Comparison of ENCODE assay signal across 10 cellular contexts in the genomic region with DNA sequence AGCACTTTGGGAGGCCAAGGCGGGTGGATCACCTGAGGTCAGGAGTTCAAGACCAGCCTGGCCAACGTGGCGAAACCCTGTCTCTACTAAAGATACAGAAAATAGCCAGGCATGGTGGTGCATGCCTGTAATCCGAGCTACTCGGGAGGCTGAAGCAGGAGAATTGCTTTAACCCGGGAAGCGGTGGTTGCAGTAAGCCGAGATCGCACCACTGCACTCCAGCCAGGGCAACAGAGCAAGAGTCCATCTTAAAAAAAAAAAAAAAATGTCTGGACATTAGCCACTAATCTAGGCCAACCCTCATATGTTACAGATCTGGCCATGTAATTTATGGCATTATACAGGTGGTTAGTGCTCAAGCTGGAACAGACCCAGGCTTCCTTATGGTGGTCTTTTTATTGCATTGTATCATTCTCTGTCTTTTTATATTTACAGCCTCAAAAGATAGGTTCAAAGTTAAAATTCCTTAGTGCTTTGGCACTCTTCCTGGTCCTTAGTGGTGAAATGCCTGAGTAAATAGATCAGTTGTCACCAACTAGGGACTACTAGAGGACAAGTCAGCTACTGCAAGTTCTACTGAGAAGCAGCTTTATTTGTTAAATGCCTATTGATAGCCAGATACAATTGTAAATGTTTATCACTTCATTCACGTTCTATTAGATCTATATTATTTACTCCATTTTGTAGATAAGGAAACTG. TPM values are rescaled to one million over a fixed set of nuclear protein-coding genes. Genes with fewer than 3 reads are reported as not detected.
A peak's percentile ranks its signal among the peaks of the same experiment; 100 is the strongest.
DNase-seq lines count a peak whose midpoint lies in the region; ATAC-seq and TF ChIP-seq lines count a peak whose summit lies in the region.
"Had no signal": no experiment of that assay in that cellular context is flagged by ENCODE, and none has a peak within 500 bp of the region (broad histone marks: within the 10 kb centered on the region; RNA-seq: fewer than 3 reads in every experiment).

No MANE protein-coding gene starts in this region.

- H3K23ac ChIP-seq in IMR-90 (ENCODE audit: low read depth, low read length): no peak overlapping the region

- H3K4me1 ChIP-seq in IMR-90 (ENCODE audit: control insufficient read depth, insufficient read depth, low read length): peaks cover 8% of the 10 kb centered on the region
- H3K4me1 ChIP-seq in right lobe of liver: peaks cover 0 to 15% (median 0%) of the 10 kb centered on the region in 4 donors

- H3K14ac ChIP-seq in IMR-90 (replicated peaks; ENCODE audit: low read depth, low read length): no peak overlapping the region

- H3K4me3 Mint-ChIP-seq in CD4-positive, alpha-beta T cell: no peak overlapping the region
- H3K4me3 Mint-ChIP-seq in T-cell: no peak overlapping the region
- H3K4me3 Mint-ChIP-seq: activated B cell treated with CpG ODN at 0.5 μM for 24 hours had no signal

- H3K79me1 ChIP-seq in IMR-90 (ENCODE audit: low read depth in 1 of 2, low read length in 2 of 2): peaks cover 2 to 34% of the 10 kb centered on the region in 2 experiments; a peak in 3 of 4 replicates

- dilution Hi-C loops in IMR-90 (cut with HindIII; ENCODE audit: low sequenced_read_pairs, unreplicated experiment): no loop called here

- no peaks in the 10 kb centered on the region for H4K20me1 ChIP-seq in IMR-90 (ENCODE audit: insufficient read depth, low read length)

- H3K18ac ChIP-seq in IMR-90 (ENCODE audit: low read depth, low read length): no peak overlapping the region

- no peak overlapping the region for H4K5ac ChIP-seq in IMR-90 (ENCODE audit: low read depth, low read length)

- peak; percentile 12 for TF ChIP-seq CTCF in CD4-positive, alpha-beta T cell (IDR thresholded peaks at IDR 0.05)
- TF ChIP-seq CTCF in IMR-90 (conservative IDR thresholded peaks at IDR 0.05; ENCODE audit: low read depth, low read length) (peak; percentile 41), brain microvascular endothelial cell (IDR thresholded peaks at IDR 0.05; ENCODE audit: low read depth, low read length, missing control alignments) (peak; percentile 23), right lobe of liver (IDR thresholded peaks at IDR 0.05) (peak; percentile 38 to 56 (median 51))

- peaks cover 6% of the 10 kb centered on the region for H3K9me1 ChIP-seq in IMR-90 (ENCODE audit: insufficient read depth, low read length)

- no peak overlapping the region for H2BK20ac ChIP-seq in IMR-90 (ENCODE audit: low read depth, low read length)

- H4K8ac ChIP-seq in IMR-90 (ENCODE audit: low read depth in 2 of 2, low read length in 2 of 2): no peak overlapping the region

- BruUV-seq in IMR-90 (replicated peaks; lab: Mats Ljungman, UMichigan): no TSS peak

- no peak overlapping the region for H3K27ac ChIP-seq in CD4-positive, alpha-beta T cell (ENCODE audit: low read depth, low read length)
- H3K27ac ChIP-seq in IMR-90 (ENCODE audit: insufficient read depth, low read length) (no peak overlapping the region), brain microvascular endothelial cell (no peak overlapping the region), right lobe of liver (peak overlapping the region in 2 of 3 donors; percentile 53 to 67)

- no peak for DNase-seq in CD4-positive, alpha-beta T cell
- DNase-seq in IMR-90: peak; percentile 54
- peak; percentile 25 for DNase-seq in brain microvascular endothelial cell
- DNase-seq in right lobe of liver: peak in 1 of 3 donors; percentile 47
- no peak for DNase-seq in T-cell
- DNase-seq in amygdala (lab: John Stamatoyannopoulos, UW): no peak
- no peak for DNase-seq in NCI-H510A (lab: John Stamatoyannopoulos, UW)
- DNase-seq: activated B cell treated with CpG ODN at 0.5 μM for 24 hours, left cardiac atrium had no signal

- TF ChIP-seq RAD21 in IMR-90 (IDR thresholded peaks at IDR 0.05; ENCODE audit: low read length): no peak

- H3K9me3 ChIP-seq in CD4-positive, alpha-beta T cell (ENCODE audit: control insufficient read depth, low read length): no peaks in the 10 kb centered on the region
- H3K9me3 ChIP-seq in IMR-90 (ENCODE audit: control insufficient read depth, insufficient read depth, low read length): no peaks in the 10 kb centered on the region
- H3K9me3 ChIP-seq in right lobe of liver: no peaks in the 10 kb centered on the region

- no peaks in the 10 kb centered on the region for H3K36me3 ChIP-seq in IMR-90 (ENCODE audit: control insufficient read depth, insufficient read depth, low read length)
- no peaks in the 10 kb centered on the region for H3K36me3 ChIP-seq in brain microvascular endothelial cell (replicated peaks)
- no peaks in the 10 kb centered on the region for H3K36me3 ChIP-seq in right lobe of liver

- no peaks in the 10 kb centered on the region for H3K4me1 Mint-ChIP-seq in CD4-positive, alpha-beta T cell (ENCODE audit: low read depth)
- no peaks in the 10 kb centered on the region for H3K4me1 Mint-ChIP-seq in T-cell
- H3K4me1 Mint-ChIP-seq: activated B cell treated with CpG ODN at 0.5 μM for 24 hours had no signal

- in situ Hi-C loops in IMR-90 (cut with MboI; ENCODE audit: low sequenced_read_pairs) (no loop called here), brain microvascular endothelial cell (cut with HindIII; ENCODE audit: low pct_ligation_motif_present, low sequenced_read_pairs) (no loop called here)

- H2AFZ ChIP-seq in IMR-90 (replicated peaks; ENCODE audit: low read length, poor library complexity): no peak overlapping the region

- H3K9ac ChIP-seq in IMR-90 (ENCODE audit: low read depth, low read length): no peak overlapping the region

- no peak overlapping the region for H2BK15ac ChIP-seq in IMR-90 (ENCODE audit: low read depth, low read length)

- intact Hi-C loops in CD4-positive, alpha-beta T cell (cut with DNase I, micrococcal nuclease): no loop called here
- intact Hi-C loops in IMR-90 (cut with micrococcal nuclease): no loop called here
- intact Hi-C loops in right lobe of liver (cut with DNase I): no loop called here

- H2BK5ac ChIP-seq in IMR-90 (ENCODE audit: low read depth, low read length, poor library complexity, severe bottlenecking): peak overlapping the region; percentile 20

- no peak overlapping the region for H3K4me2 ChIP-seq in IMR-90 (ENCODE audit: low read depth, low read length)

- CTCF ChIA-PET in CD4-positive, alpha-beta T cell (lab: Charles Lee): interaction anchor here (0.7 kb wide), 1 partner anchor 16 kb away, joined by 3 read pairs; the partner anchor contains the start of gene STARD9
- CTCF ChIA-PET in IMR-90 (lab: Yijun Ruan, JAX) (interaction anchor here (0.8 to 2.1 kb wide), 4 partner anchors 10 to 43 kb away, joined by 3 to 5 read pairs (median 3); no protein-coding TSS in a partner anchor), T-cell (lab: Charles Lee) (interaction anchor here in 1 of 2 donors (0.6 to 0.7 kb wide), 2 partner anchors 19 to 25 kb away, joined by 3 to 4 read pairs; no protein-coding TSS in a partner anchor)

- H3K4ac ChIP-seq in IMR-90 (ENCODE audit: low read depth, low read length): no peak overlapping the region

- H3K27me3 ChIP-seq in CD4-positive, alpha-beta T cell (ENCODE audit: control insufficient read depth, insufficient read depth, low read length): no peaks in the 10 kb centered on the region
- no peaks in the 10 kb centered on the region for H3K27me3 ChIP-seq in IMR-90 (ENCODE audit: control insufficient read depth, insufficient read depth, low read length)
- H3K27me3 ChIP-seq in brain microvascular endothelial cell (replicated peaks): no peaks in the 10 kb centered on the region
- H3K27me3 ChIP-seq in right lobe of liver: no peaks in the 10 kb centered on the region

- H2AK9ac ChIP-seq in IMR-90 (replicated peaks; ENCODE audit: low read depth, low read length, poor library complexity): no peak overlapping the region

- H3K9me3 Mint-ChIP-seq in CD4-positive, alpha-beta T cell: no peaks in the 10 kb centered on the region
- no peaks in the 10 kb centered on the region for H3K9me3 Mint-ChIP-seq in T-cell
- H3K9me3 Mint-ChIP-seq: activated B cell treated with CpG ODN at 0.5 μM for 24 hours had no signal

- H3K27ac Mint-ChIP-seq in CD4-positive, alpha-beta T cell: no peak overlapping the region
- H3K27ac Mint-ChIP-seq in T-cell: no peak overlapping the region
- H3K27ac Mint-ChIP-seq: activated B cell treated with CpG ODN at 0.5 μM for 24 hours had no signal

- TF ChIP-seq POLR2A in IMR-90 (IDR thresholded peaks at IDR 0.05; ENCODE audit: low read depth, low read length): no peak
- TF ChIP-seq POLR2A in right lobe of liver (IDR thresholded peaks at IDR 0.05): no peak

- no peak overlapping the region for H2BK120ac ChIP-seq in IMR-90 (ENCODE audit: low read depth, low read length)

- no peak for ATAC-seq in CD4-positive, alpha-beta T cell (ENCODE audit: poor library complexity)
- ATAC-seq in IMR-90 (ENCODE audit: low read depth) (peak; percentile 71), right lobe of liver (peak; percentile 94 to 97 (median 96)), T-cell (replicated peaks in 1 of 4) (no peak), HG03025 (IDR thresholded peaks at IDR 0.05; ENCODE audit: low FRiP score, unreplicated experiment) (no peak)

- H2AK5ac ChIP-seq in IMR-90 (ENCODE audit: low read depth, low read length): no peak overlapping the region

- H3K56ac ChIP-seq in IMR-90 (ENCODE audit: extremely low read depth, insufficient read depth, low read length): no peak overlapping the region

- H3K27me3 Mint-ChIP-seq in CD4-positive, alpha-beta T cell: no peaks in the 10 kb centered on the region
- H3K27me3 Mint-ChIP-seq in T-cell: no peaks in the 10 kb centered on the region
- H3K27me3 Mint-ChIP-seq: activated B cell treated with CpG ODN at 0.5 μM for 24 hours had no signal

- H3K4me3 ChIP-seq in IMR-90 (ENCODE audit: insufficient read depth, low read depth, low read length) (no peak overlapping the region), brain microvascular endothelial cell (ENCODE audit: low read depth, low read length) (no peak overlapping the region), right lobe of liver (no peak overlapping the region)

- 93% methylated on average over 5 of the region's 10 CpGs; no CpG with 5 or more reads in 1 of the 2 experiments for WGBS in IMR-90 (ENCODE audit: extremely low coverage in 2 of 2, insufficient read length in 1 of 2), 2 experiments
- WGBS in right lobe of liver (ENCODE audit: insufficient coverage, low coverage, low lambda C conversion rate, missing lambda C conversion rate): 15% methylated on average over 10 of the region's 10 CpGs

- no peak overlapping the region for H4K91ac ChIP-seq in IMR-90 (ENCODE audit: insufficient read depth, low read depth, low read length)

- H3K36me3 Mint-ChIP-seq in CD4-positive, alpha-beta T cell (ENCODE audit: low read depth): no peaks in the 10 kb centered on the region
- no peaks in the 10 kb centered on the region for H3K36me3 Mint-ChIP-seq in T-cell

- POLR2A ChIA-PET in CD4-positive, alpha-beta T cell (lab: Charles Lee): interaction anchor here (0.9 kb wide), 1 partner anchor 43 kb away, joined by 5 read pairs; the partner anchor contains the start of genes HAUS2 and LRRC57
- POLR2A ChIA-PET in IMR-90 (lab: Charles Lee; ENCODE audit: unreplicated experiment) (interaction anchor here (0.7 kb wide), 1 partner anchor 10 kb away, joined by 13 read pairs; no protein-coding TSS in a partner anchor), T-cell (lab: Charles Lee) (interaction anchor here (0.5 to 0.7 kb wide), 2 partner anchors 28 to 828 kb away, joined by 4 to 5 read pairs; no protein-coding TSS in a partner anchor)

RNA-seq across cellular contexts. Expression of gene STARD9, which starts 16.0 kb away (rescaled TPM):
- total RNA-seq in CD4-positive, alpha-beta T cell: 1 to 10 TPM; 2.8 to 4.6 TPM
- total RNA-seq in IMR-90 (2012; rRNA removed): 3.1 and 3.2 TPM in 2 replicates
- 2.0 and 2.2 TPM in 2 replicates for polyA plus RNA-seq in IMR-90 (2012; rRNA removed)
- 0.67 and 0.73 TPM in 2 replicates for polyA plus RNA-seq in IMR-90 (2012; cell fraction: cytosol; rRNA removed)
- 8.0 and 8.2 TPM in 2 replicates for polyA plus RNA-seq in IMR-90 (2012; cell fraction: nucleus; rRNA removed; ENCODE audit: low replicate concordance)
- total RNA-seq in right lobe of liver: 1 to 10 TPM in 5 of 6 experiments, under 1 TPM in 1; 0.70 to 3.1 (median 1.5) TPM
- 10 to 100 TPM in 2 of 5 donors, 1 to 10 TPM in 3; 6.6 to 10.6 (median 8.8) TPM for total RNA-seq in T-cell

RNA-seq across cellular contexts. Expression of gene HAUS2, which starts 42.7 kb away (rescaled TPM):
- 10 to 100 TPM; 23.0 to 28.2 TPM for total RNA-seq in CD4-positive, alpha-beta T cell
- total RNA-seq in IMR-90 (2012; rRNA removed): 22.4 and 29.2 TPM in 2 replicates
- polyA plus RNA-seq in IMR-90 (2012; rRNA removed): 12.3 and 18.4 TPM in 2 replicates
- polyA plus RNA-seq in IMR-90 (2012; cell fraction: cytosol; rRNA removed): 5.7 and 7.8 TPM in 2 replicates
- 3.1 and 6.2 TPM in 2 replicates for polyA plus RNA-seq in IMR-90 (2012; cell fraction: nucleus; rRNA removed; ENCODE audit: low replicate concordance)
- 10 to 100 TPM in 3 of 6 experiments, 1 to 10 TPM in 3; 5.8 to 19.5 (median 8.6) TPM for total RNA-seq in right lobe of liver
- total RNA-seq in T-cell: 10 to 100 TPM; 13.1 to 21.8 (median 16.8) TPM

RNA-seq across cellular contexts. Expression of gene LRRC57, which starts 42.8 kb away (rescaled TPM):
- total RNA-seq in CD4-positive, alpha-beta T cell: 10 to 100 TPM; 25.8 to 29.6 TPM
- 9.5 and 10.0 TPM in 2 replicates for total RNA-seq in IMR-90 (2012; rRNA removed)
- polyA plus RNA-seq in IMR-90 (2012; rRNA removed): 7.4 and 11.3 TPM in 2 replicates
- 3.2 and 4.7 TPM in 2 replicates for polyA plus RNA-seq in IMR-90 (2012; cell fraction: cytosol; rRNA removed)
- polyA plus RNA-seq in IMR-90 (2012; cell fraction: nucleus; rRNA removed; ENCODE audit: low replicate concordance): 2.2 and 7.1 TPM in 2 replicates
- 10 to 100 TPM in 3 of 6 experiments, 1 to 10 TPM in 3; 8.5 to 10.8 (median 10.1) TPM for total RNA-seq in right lobe of liver
- total RNA-seq in T-cell: 10 to 100 TPM; 13.4 to 24.6 (median 18.4) TPM

Comparison
In these comparisons a context has a peak if more than half of its experiments do, and no peak if none do; other contexts are left out.
1. ATAC-seq: peak in IMR-90 (single experiment) and right lobe of liver (4 of 4); none in CD4-positive, alpha-beta T cell (single experiment), T-cell (0 of 4) and HG03025 (single experiment).
2. DNase-seq: peak in IMR-90 (single experiment) and brain microvascular endothelial cell (single experiment); none in CD4-positive, alpha-beta T cell (0 of 10), T-cell (0 of 34), amygdala (0 of 56) and NCI-H510A (single experiment).
3. H3K27ac ChIP-seq: peak in right lobe of liver (2 of 3); none in CD4-positive, alpha-beta T cell (single experiment), IMR-90 (single experiment) and brain microvascular endothelial cell (single experiment).
4. Peak in every context shown above with its lines, with median percentiles within 50 percentile points of each other: CTCF ChIP-seq.